1 cellular context compared by ENCODE assay signal in the genomic region with DNA sequence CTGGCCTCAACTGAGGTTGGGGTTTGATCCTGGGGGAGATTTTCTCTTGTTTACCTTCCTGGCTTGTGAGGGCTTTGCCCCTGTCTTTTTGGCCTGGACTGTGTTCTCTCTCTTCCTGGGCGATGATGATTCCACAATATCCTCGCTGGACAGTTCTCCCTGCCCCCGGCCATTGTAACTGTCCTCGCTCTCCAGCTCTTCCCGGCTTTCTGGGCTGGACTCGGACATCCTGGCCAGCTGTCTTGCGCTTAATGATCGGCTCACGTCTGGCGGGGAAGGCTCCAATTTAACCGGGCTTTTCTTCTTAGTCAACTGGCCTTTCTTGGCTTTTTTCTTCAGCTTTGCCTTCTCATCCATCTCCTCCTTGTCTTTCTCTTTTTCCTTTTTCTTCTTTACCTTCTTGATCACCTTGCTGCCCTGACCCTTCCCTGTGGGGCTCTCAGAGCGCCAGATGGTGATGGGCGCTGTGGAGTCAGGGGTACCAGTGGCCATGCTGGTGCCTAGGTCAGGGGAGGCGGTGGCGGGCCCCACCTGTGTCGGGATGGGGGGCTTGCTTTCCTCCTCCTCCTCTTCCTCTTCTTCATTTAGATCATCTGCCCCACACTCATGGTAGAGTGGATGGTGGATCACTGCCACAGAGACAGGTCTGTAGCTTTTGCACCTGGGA.
TF ChIP-seq lines count a peak whose summit lies in the region.

No MANE protein-coding gene starts in this region.

TF ChIP-seq in GM23338, 12 proteins besides CTCF, POLR2A, EP300 and RAD21:
- TF ChIP-seq, protein P1, sequence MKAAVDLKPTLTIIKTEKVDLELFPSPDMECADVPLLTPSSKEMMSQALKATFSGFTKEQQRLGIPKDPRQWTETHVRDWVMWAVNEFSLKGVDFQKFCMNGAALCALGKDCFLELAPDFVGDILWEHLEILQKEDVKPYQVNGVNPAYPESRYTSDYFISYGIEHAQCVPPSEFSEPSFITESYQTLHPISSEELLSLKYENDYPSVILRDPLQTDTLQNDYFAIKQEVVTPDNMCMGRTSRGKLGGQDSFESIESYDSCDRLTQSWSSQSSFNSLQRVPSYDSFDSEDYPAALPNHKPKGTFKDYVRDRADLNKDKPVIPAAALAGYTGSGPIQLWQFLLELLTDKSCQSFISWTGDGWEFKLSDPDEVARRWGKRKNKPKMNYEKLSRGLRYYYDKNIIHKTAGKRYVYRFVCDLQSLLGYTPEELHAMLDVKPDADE (IDR thresholded peaks at IDR 0.05) = no peak
- TF ChIP-seq ZNF114 (CRISPR knock-in tag; IDR thresholded peaks at IDR 0.05) (no peak), NANOG (IDR thresholded peaks at IDR 0.05; ENCODE audit: borderline replicate concordance) (no peak), EZH2 (IDR thresholded peaks at IDR 0.05; ENCODE audit: low read depth, unreplicated experiment) (no peak), STAT1 (IDR thresholded peaks at IDR 0.05; ENCODE audit: unreplicated experiment) (no peak), CREB1 (CRISPR knock-in tag; IDR thresholded peaks at IDR 0.05; ENCODE audit: low read depth) (no peak), JUNB (IDR thresholded peaks at IDR 0.05; ENCODE audit: unreplicated experiment) (no peak), EZH2phosphoT487 (IDR thresholded peaks at IDR 0.05; ENCODE audit: unreplicated experiment) (no peak), POLR2AphosphoS5 (IDR thresholded peaks at IDR 0.05; ENCODE audit: low read depth) (no peak), ZNF331 (CRISPR knock-in tag; IDR thresholded peaks at IDR 0.05; ENCODE audit: low read depth) (no peak)
- TF ChIP-seq, protein P2, sequence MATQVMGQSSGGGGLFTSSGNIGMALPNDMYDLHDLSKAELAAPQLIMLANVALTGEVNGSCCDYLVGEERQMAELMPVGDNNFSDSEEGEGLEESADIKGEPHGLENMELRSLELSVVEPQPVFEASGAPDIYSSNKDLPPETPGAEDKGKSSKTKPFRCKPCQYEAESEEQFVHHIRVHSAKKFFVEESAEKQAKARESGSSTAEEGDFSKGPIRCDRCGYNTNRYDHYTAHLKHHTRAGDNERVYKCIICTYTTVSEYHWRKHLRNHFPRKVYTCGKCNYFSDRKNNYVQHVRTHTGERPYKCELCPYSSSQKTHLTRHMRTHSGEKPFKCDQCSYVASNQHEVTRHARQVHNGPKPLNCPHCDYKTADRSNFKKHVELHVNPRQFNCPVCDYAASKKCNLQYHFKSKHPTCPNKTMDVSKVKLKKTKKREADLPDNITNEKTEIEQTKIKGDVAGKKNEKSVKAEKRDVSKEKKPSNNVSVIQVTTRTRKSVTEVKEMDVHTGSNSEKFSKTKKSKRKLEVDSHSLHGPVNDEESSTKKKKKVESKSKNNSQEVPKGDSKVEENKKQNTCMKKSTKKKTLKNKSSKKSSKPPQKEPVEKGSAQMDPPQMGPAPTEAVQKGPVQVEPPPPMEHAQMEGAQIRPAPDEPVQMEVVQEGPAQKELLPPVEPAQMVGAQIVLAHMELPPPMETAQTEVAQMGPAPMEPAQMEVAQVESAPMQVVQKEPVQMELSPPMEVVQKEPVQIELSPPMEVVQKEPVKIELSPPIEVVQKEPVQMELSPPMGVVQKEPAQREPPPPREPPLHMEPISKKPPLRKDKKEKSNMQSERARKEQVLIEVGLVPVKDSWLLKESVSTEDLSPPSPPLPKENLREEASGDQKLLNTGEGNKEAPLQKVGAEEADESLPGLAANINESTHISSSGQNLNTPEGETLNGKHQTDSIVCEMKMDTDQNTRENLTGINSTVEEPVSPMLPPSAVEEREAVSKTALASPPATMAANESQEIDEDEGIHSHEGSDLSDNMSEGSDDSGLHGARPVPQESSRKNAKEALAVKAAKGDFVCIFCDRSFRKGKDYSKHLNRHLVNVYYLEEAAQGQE (IDR thresholded peaks at IDR 0.05; ENCODE audit: unreplicated experiment) = no peak
- TF ChIP-seq, protein P3, sequence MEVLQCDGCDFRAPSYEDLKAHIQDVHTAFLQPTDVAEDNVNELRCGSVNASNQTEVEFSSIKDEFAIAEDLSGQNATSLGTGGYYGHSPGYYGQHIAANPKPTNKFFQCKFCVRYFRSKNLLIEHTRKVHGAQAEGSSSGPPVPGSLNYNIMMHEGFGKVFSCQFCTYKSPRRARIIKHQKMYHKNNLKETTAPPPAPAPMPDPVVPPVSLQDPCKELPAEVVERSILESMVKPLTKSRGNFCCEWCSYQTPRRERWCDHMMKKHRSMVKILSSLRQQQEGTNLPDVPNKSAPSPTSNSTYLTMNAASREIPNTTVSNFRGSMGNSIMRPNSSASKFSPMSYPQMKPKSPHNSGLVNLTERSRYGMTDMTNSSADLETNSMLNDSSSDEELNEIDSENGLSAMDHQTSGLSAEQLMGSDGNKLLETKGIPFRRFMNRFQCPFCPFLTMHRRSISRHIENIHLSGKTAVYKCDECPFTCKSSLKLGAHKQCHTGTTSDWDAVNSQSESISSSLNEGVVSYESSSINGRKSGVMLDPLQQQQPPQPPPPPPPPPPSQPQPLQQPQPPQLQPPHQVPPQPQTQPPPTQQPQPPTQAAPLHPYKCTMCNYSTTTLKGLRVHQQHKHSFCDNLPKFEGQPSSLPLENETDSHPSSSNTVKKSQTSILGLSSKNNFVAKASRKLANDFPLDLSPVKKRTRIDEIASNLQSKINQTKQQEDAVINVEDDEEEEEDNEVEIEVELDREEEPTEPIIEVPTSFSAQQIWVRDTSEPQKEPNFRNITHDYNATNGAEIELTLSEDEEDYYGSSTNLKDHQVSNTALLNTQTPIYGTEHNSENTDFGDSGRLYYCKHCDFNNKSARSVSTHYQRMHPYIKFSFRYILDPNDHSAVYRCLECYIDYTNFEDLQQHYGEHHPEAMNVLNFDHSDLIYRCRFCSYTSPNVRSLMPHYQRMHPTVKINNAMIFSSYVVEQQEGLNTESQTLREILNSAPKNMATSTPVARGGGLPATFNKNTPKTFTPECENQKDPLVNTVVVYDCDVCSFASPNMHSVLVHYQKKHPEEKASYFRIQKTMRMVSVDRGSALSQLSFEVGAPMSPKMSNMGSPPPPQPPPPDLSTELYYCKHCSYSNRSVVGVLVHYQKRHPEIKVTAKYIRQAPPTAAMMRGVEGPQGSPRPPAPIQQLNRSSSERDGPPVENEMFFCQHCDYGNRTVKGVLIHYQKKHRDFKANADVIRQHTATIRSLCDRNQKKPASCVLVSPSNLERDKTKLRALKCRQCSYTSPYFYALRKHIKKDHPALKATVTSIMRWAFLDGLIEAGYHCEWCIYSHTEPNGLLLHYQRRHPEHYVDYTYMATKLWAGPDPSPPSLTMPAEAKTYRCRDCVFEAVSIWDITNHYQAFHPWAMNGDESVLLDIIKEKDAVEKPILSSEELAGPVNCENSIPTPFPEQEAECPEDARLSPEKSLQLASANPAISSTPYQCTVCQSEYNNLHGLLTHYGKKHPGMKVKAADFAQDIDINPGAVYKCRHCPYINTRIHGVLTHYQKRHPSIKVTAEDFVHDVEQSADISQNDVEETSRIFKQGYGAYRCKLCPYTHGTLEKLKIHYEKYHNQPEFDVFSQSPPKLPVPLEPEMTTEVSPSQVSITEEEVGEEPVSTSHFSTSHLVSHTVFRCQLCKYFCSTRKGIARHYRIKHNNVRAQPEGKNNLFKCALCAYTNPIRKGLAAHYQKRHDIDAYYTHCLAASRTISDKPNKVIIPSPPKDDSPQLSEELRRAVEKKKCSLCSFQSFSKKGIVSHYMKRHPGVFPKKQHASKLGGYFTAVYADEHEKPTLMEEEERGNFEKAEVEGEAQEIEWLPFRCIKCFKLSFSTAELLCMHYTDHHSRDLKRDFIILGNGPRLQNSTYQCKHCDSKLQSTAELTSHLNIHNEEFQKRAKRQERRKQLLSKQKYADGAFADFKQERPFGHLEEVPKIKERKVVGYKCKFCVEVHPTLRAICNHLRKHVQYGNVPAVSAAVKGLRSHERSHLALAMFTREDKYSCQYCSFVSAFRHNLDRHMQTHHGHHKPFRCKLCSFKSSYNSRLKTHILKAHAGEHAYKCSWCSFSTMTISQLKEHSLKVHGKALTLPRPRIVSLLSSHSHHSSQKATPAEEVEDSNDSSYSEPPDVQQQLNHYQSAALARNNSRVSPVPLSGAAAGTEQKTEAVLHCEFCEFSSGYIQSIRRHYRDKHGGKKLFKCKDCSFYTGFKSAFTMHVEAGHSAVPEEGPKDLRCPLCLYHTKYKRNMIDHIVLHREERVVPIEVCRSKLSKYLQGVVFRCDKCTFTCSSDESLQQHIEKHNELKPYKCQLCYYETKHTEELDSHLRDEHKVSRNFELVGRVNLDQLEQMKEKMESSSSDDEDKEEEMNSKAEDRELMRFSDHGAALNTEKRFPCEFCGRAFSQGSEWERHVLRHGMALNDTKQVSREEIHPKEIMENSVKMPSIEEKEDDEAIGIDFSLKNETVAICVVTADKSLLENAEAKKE (CRISPR knock-in tag; IDR thresholded peaks at IDR 0.05) = no peak
